10 cellular contexts compared by ENCODE assay signal in the genomic region with DNA sequence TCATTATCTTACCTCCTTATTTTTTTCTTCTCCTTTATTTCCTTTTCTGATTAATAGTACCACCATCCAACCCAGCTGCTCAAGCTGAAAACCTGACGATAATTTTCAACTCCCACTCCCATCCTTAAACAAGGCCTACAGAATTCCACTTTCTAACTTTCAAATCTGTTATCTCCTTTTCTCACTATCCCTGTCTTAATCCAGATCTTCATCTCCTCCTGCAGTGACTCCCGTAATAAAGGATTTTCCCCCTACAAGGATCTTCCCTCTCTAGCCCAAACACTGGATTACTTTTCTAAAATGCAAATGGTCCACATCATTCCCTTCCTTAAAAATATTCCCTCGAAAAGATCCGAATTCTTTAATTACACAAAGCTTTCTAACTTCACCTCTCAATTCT. TPM values are rescaled to one million over a fixed set of nuclear protein-coding genes. Genes with fewer than 3 reads are reported as not detected.
DNase-seq lines count a peak whose midpoint lies in the region; ATAC-seq and TF ChIP-seq lines count a peak whose summit lies in the region.
"Had no signal": no experiment of that assay in that cellular context is flagged by ENCODE, and none has a peak within 500 bp of the region (broad histone marks: within the 10 kb centered on the region; RNA-seq: fewer than 3 reads in every experiment).

No MANE protein-coding gene starts in this region.

- H3K4me3 ChIP-seq in cardiac muscle cell (peak overlapping the region; percentile 75), ascending aorta (peak overlapping the region; percentile 79 to 96), liver (ENCODE audit: low read depth in 1 of 3, low read length in 3 of 3) (peak overlapping the region in 2 of 3 donors; percentile 73 to 97), thyroid gland (replicated peaks in 1 of 3) (peak overlapping the region in 2 of 3 donors; percentile 72 to 81)

- ATAC-seq in left cardiac atrium (no peak), GM21717 (IDR thresholded peaks at IDR 0.05; ENCODE audit: unreplicated experiment) (no peak)

- H3K36me3 ChIP-seq in cardiac muscle cell = peaks cover 6% of the 10 kb centered on the region
- H3K36me3 ChIP-seq in ascending aorta = peaks cover 0 to 8% of the 10 kb centered on the region in 2 donors
- peaks cover 0 to 2% (median 1%) of the 10 kb centered on the region in 4 donors for H3K36me3 ChIP-seq in liver (ENCODE audit: control insufficient read depth in 4 of 4, insufficient read depth in 3 of 4, low read depth in 1 of 4, low read length in 3 of 4)
- no peaks in the 10 kb centered on the region for H3K36me3 ChIP-seq in thyroid gland
- H3K36me3 ChIP-seq: sigmoid colon had no signal

- no peaks in the 10 kb centered on the region for H3K27me3 ChIP-seq in cardiac muscle cell
- no peaks in the 10 kb centered on the region for H3K27me3 ChIP-seq in ascending aorta
- no peaks in the 10 kb centered on the region for H3K27me3 ChIP-seq in liver (ENCODE audit: control insufficient read depth in 4 of 4, insufficient read depth in 4 of 4, low read length in 3 of 4)
- no peaks in the 10 kb centered on the region for H3K27me3 ChIP-seq in thyroid gland
- H3K27me3 ChIP-seq: sigmoid colon had no signal

- WGBS in liver = 81% methylated on average over 4 of the region's 4 CpGs
- WGBS in thyroid gland, 2 donors = 58 to 65% methylated on average over 4 of the region's 4 CpGs

- intact Hi-C loops in left cardiac atrium (cut with DNase I) (loop anchor here (10.0 kb wide), 2 partner anchors 54 to 64 kb away; a partner anchor contains a TSS), ascending aorta (cut with DNase I) (no loop called here), thyroid gland (cut with DNase I) (no loop called here)

- TF ChIP-seq RAD21 in liver (IDR thresholded peaks at IDR 0.05) = no peak

- peak overlapping the region; percentile 22 to 95 for H3K9ac ChIP-seq in liver (ENCODE audit: low read depth in 1 of 2, low read length in 2 of 2)

- H3K27ac ChIP-seq in cardiac muscle cell = no peak overlapping the region
- H3K27ac ChIP-seq in ascending aorta = no peak overlapping the region
- no peak overlapping the region for H3K27ac ChIP-seq in liver (ENCODE audit: low read depth in 1 of 2, low read length in 2 of 2)
- no peak overlapping the region for H3K27ac ChIP-seq in thyroid gland

- DNase-seq in cardiac muscle cell (ENCODE audit: low read depth in 1 of 2, low spot score in 1 of 2) (no peak), left cardiac atrium (no peak), ascending aorta (ENCODE audit: low spot score in 2 of 2) (no peak), thyroid gland (no peak), HUDEP-2 (lab: John Stamatoyannopoulos, UW; ENCODE audit: unreplicated experiment in 76 of 76) (no peak)
- no peak for DNase-seq in central memory CD4-positive, alpha-beta T cell
- DNase-seq: cortex of kidney, sigmoid colon had no signal

- TF ChIP-seq POLR2A in thyroid gland (IDR thresholded peaks at IDR 0.05) = no peak

- no peak for TF ChIP-seq CTCF in cardiac muscle cell (IDR thresholded peaks at IDR 0.05; ENCODE audit: low read depth, low read length)
- no peak for TF ChIP-seq CTCF in ascending aorta (IDR thresholded peaks at IDR 0.05)
- no peak for TF ChIP-seq CTCF in liver (IDR thresholded peaks at IDR 0.05; ENCODE audit: low read depth, low read length, missing input control)
- no peak for TF ChIP-seq CTCF in thyroid gland (IDR thresholded peaks at IDR 0.05)

- H3K9me3 ChIP-seq in cardiac muscle cell (ENCODE audit: low read depth) (no peaks in the 10 kb centered on the region), ascending aorta (no peaks in the 10 kb centered on the region), liver (ENCODE audit: control insufficient read depth in 4 of 4, low read length in 3 of 4) (no peaks in the 10 kb centered on the region), thyroid gland (no peaks in the 10 kb centered on the region)
- H3K9me3 ChIP-seq: sigmoid colon had no signal

- peaks cover 15% of the 10 kb centered on the region for H3K4me1 ChIP-seq in cardiac muscle cell (ENCODE audit: low read depth)
- H3K4me1 ChIP-seq in ascending aorta = peaks cover 10 to 16% of the 10 kb centered on the region in 2 donors
- H3K4me1 ChIP-seq in liver (ENCODE audit: control insufficient read depth in 4 of 4, insufficient read depth in 4 of 4, low read length in 3 of 4) = peaks cover 10 to 24% (median 17%) of the 10 kb centered on the region in 4 donors
- H3K4me1 ChIP-seq in thyroid gland = peaks cover 17 to 30% of the 10 kb centered on the region in 2 donors

TF ChIP-seq in liver, 16 proteins besides CTCF, POLR2A, EP300 and RAD21:
- no peak for TF ChIP-seq EGR1 (IDR thresholded peaks at IDR 0.05; ENCODE audit: low read depth in 2 of 2)
- TF ChIP-seq HNF4A (conservative IDR thresholded peaks at IDR 0.05) = no peak
- TF ChIP-seq, protein P1, sequence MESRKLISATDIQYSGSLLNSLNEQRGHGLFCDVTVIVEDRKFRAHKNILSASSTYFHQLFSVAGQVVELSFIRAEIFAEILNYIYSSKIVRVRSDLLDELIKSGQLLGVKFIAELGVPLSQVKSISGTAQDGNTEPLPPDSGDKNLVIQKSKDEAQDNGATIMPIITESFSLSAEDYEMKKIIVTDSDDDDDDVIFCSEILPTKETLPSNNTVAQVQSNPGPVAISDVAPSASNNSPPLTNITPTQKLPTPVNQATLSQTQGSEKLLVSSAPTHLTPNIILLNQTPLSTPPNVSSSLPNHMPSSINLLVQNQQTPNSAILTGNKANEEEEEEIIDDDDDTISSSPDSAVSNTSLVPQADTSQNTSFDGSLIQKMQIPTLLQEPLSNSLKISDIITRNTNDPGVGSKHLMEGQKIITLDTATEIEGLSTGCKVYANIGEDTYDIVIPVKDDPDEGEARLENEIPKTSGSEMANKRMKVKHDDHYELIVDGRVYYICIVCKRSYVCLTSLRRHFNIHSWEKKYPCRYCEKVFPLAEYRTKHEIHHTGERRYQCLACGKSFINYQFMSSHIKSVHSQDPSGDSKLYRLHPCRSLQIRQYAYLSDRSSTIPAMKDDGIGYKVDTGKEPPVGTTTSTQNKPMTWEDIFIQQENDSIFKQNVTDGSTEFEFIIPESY (IDR thresholded peaks at IDR 0.05) = no peak
- TF ChIP-seq YY1 (IDR thresholded peaks at IDR 0.05) = no peak
- TF ChIP-seq FOXA1 (IDR thresholded peaks at IDR 0.05) = no peak
- no peak for TF ChIP-seq NR2F2 (IDR thresholded peaks at IDR 0.05)
- no peak for TF ChIP-seq RXRA (IDR thresholded peaks at IDR 0.05)
- TF ChIP-seq, protein P2, sequence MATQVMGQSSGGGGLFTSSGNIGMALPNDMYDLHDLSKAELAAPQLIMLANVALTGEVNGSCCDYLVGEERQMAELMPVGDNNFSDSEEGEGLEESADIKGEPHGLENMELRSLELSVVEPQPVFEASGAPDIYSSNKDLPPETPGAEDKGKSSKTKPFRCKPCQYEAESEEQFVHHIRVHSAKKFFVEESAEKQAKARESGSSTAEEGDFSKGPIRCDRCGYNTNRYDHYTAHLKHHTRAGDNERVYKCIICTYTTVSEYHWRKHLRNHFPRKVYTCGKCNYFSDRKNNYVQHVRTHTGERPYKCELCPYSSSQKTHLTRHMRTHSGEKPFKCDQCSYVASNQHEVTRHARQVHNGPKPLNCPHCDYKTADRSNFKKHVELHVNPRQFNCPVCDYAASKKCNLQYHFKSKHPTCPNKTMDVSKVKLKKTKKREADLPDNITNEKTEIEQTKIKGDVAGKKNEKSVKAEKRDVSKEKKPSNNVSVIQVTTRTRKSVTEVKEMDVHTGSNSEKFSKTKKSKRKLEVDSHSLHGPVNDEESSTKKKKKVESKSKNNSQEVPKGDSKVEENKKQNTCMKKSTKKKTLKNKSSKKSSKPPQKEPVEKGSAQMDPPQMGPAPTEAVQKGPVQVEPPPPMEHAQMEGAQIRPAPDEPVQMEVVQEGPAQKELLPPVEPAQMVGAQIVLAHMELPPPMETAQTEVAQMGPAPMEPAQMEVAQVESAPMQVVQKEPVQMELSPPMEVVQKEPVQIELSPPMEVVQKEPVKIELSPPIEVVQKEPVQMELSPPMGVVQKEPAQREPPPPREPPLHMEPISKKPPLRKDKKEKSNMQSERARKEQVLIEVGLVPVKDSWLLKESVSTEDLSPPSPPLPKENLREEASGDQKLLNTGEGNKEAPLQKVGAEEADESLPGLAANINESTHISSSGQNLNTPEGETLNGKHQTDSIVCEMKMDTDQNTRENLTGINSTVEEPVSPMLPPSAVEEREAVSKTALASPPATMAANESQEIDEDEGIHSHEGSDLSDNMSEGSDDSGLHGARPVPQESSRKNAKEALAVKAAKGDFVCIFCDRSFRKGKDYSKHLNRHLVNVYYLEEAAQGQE (IDR thresholded peaks at IDR 0.05) = no peak
- no peak for TF ChIP-seq FOXA2 (IDR thresholded peaks at IDR 0.05)

RNA-seq across cellular contexts. Expression of a gene that starts 1.5 kb away (rescaled TPM):
- 47.4 and 54.2 TPM in 2 replicates for total RNA-seq in cardiac muscle cell
- 22.8 and 23.4 TPM in 2 replicates for polyA plus RNA-seq in cardiac muscle cell
- 10 to 100 TPM; 21.1 to 25.0 TPM for total RNA-seq in left cardiac atrium
- 5.3 TPM for total RNA-seq in ascending aorta
- total RNA-seq in liver = 10 to 100 TPM; 15.2 to 22.2 TPM
- 10 to 100 TPM in 1 of 2 donors, 1 to 10 TPM in 1; 9.7 to 20.0 TPM for polyA plus RNA-seq in liver
- 10 to 100 TPM; 35.8 to 42.0 (median 41.5) TPM for total RNA-seq in thyroid gland

RNA-seq across cellular contexts. Expression of a gene that starts 6.5 kb away (rescaled TPM):
- 35.3 and 67.0 TPM in 2 replicates for total RNA-seq in cardiac muscle cell
- polyA plus RNA-seq in cardiac muscle cell = 110 and 115 TPM in 2 replicates
- 10 to 100 TPM; 27.1 to 31.2 TPM for total RNA-seq in left cardiac atrium
- total RNA-seq in ascending aorta = 19.3 TPM
- total RNA-seq in liver = 10 to 100 TPM; 11.3 to 31.5 TPM
- 10 to 100 TPM; 16.2 to 56.7 TPM for polyA plus RNA-seq in liver
- 10 to 100 TPM; 28.6 to 45.7 (median 43.1) TPM for total RNA-seq in thyroid gland

RNA-seq across cellular contexts. Expression of a gene that starts 54.5 kb away (rescaled TPM):
- 26.0 and 34.4 TPM in 2 replicates for total RNA-seq in cardiac muscle cell
- 27.0 and 32.4 TPM in 2 replicates for polyA plus RNA-seq in cardiac muscle cell
- 1 to 10 TPM; 5.4 to 9.1 TPM for total RNA-seq in left cardiac atrium
- 23.8 TPM for total RNA-seq in ascending aorta
- 1 to 10 TPM; 4.8 to 9.0 TPM for total RNA-seq in liver
- polyA plus RNA-seq in liver = 1 to 10 TPM; 2.8 to 4.1 TPM
- total RNA-seq in thyroid gland = 10 to 100 TPM; 11.3 to 33.7 (median 18.2) TPM

Comparison
In these comparisons a context has a peak if more than half of its experiments do, and no peak if none do; other contexts are left out.
1. intact Hi-C loops: an anchor here in left cardiac atrium (10.0 kb wide); none called in ascending aorta and thyroid gland.